ENCODE assay signal across 8 cellular contexts in genomic region chr3:114384558-114384903, GRCh38.
A peak's percentile ranks its signal among the peaks of the same experiment; 100 is the strongest.
DNase-seq lines count a peak whose midpoint lies in the region; ATAC-seq and TF ChIP-seq lines count a peak whose summit lies in the region.

No MANE protein-coding gene starts in this region.

- peaks cover 0 to 53% (median 20%) of the 10 kb centered on the region in 9 donors for H3K36me3 ChIP-seq in heart right ventricle
- H3K36me3 ChIP-seq in spleen, result peaks cover 3 to 51% (median 16%) of the 10 kb centered on the region in 6 donors

- no peak overlapping the region for H3K4me3 Mint-ChIP-seq in activated CD8-positive, alpha-beta T cell treated with anti-CD3 and anti-CD28 coated beads for 36 hours

- H3K4me3 ChIP-seq in heart right ventricle (peak overlapping the region in 9 of 10 donors; percentile 24 to 55 (median 43)), spleen (peak overlapping the region in 5 of 8 donors; percentile 25 to 52 (median 37))

- H3K4me1 ChIP-seq in heart right ventricle (peaks cover 10 to 46% (median 32%) of the 10 kb centered on the region in 9 donors), spleen (peaks cover 0 to 27% (median 10%) of the 10 kb centered on the region in 6 donors)

- no peak for TF ChIP-seq CTCF in activated CD8-positive, alpha-beta T cell treated with anti-CD3 and anti-CD28 coated beads for 36 hours (IDR thresholded peaks at IDR 0.05)
- TF ChIP-seq CTCF in heart right ventricle (IDR thresholded peaks at IDR 0.05) (no peak), spleen (IDR thresholded peaks at IDR 0.05 in 8 of 11, conservative IDR thresholded peaks at IDR 0.05 in 3 of 11) (no peak)

- H3K27me3 ChIP-seq in heart right ventricle (no peaks in the 10 kb centered on the region), spleen (replicated peaks in 1 of 7) (no peaks in the 10 kb centered on the region)

- TF ChIP-seq POLR2A in spleen (IDR thresholded peaks at IDR 0.05), result no peak

- POLR2A ChIA-PET in activated CD8-positive, alpha-beta T cell treated with anti-CD3 and anti-CD28 coated beads for 36 hours (lab: Charles Lee), result interaction anchor here (0.7 to 0.8 kb wide), 2 partner anchors 55 to 84 kb away, joined by 3 read pairs; no protein-coding TSS in a partner anchor

- H3K36me3 Mint-ChIP-seq in activated CD8-positive, alpha-beta T cell treated with anti-CD3 and anti-CD28 coated beads for 36 hours (ENCODE audit: low read depth), result peaks cover 2% of the 10 kb centered on the region

- H3K27ac Mint-ChIP-seq in activated CD8-positive, alpha-beta T cell treated with anti-CD3 and anti-CD28 coated beads for 36 hours, result no peak overlapping the region

- ATAC-seq in activated CD8-positive, alpha-beta T cell treated with anti-CD3 and anti-CD28 coated beads for 36 hours, result peak; percentile 15
- ATAC-seq in heart right ventricle, result peak in 4 of 8 donors; percentile 6 to 15 (median 10)
- no peak for ATAC-seq in HG03108 (IDR thresholded peaks at IDR 0.05; ENCODE audit: unreplicated experiment)

- H3K27me3 Mint-ChIP-seq in activated CD8-positive, alpha-beta T cell treated with anti-CD3 and anti-CD28 coated beads for 36 hours, result no peaks in the 10 kb centered on the region

- H3K9me3 Mint-ChIP-seq in activated CD8-positive, alpha-beta T cell treated with anti-CD3 and anti-CD28 coated beads for 36 hours, result no peaks in the 10 kb centered on the region

- H3K9me3 ChIP-seq in heart right ventricle, result no peaks in the 10 kb centered on the region
- H3K9me3 ChIP-seq in spleen, result no peaks in the 10 kb centered on the region

- DNase-seq in HCEC 1CT (peak; percentile 41), heart right ventricle (no peak), spleen (no peak), NCI-H2196 treated with DMSO at 0.1 percent for 48 hours (lab: John Stamatoyannopoulos, UW; ENCODE audit: unreplicated experiment) (no peak), HK-2 (ENCODE audit: unreplicated experiment) (no peak), NCI-H187 (lab: John Stamatoyannopoulos, UW) (no peak)
- DNase-seq in activated CD8-positive, alpha-beta T cell treated with anti-CD3 and anti-CD28 coated beads for 36 hours, result no peak

- intact Hi-C loops in activated CD8-positive, alpha-beta T cell treated with anti-CD3 and anti-CD28 coated beads for 36 hours (cut with micrococcal nuclease), result no loop called here
- intact Hi-C loops in heart right ventricle (cut with DNase I) (loop anchor here in 9 of 10 donors (5.0 to 10.0 kb wide), 10 partner anchors 33 to 780 kb away; partner anchors contain the start of gene ZBTB20 (in 1 of the 9)), spleen (cut with DNase I; ENCODE audit: low total_unique reads) (no loop called here)

- peak overlapping the region; percentile 32 to 83 (median 70) for H3K27ac ChIP-seq in heart right ventricle
- H3K27ac ChIP-seq in spleen, result peak overlapping the region in 6 of 8 donors; percentile 10 to 79 (median 68)

- 51% methylated on average over 4 of the region's 4 CpGs for WGBS in heart right ventricle, 2 donors
- 71 to 80% (median 77%) methylated on average over 4 of the region's 4 CpGs for WGBS in spleen, 5 donors

- CTCF ChIA-PET in activated CD8-positive, alpha-beta T cell treated with anti-CD3 and anti-CD28 coated beads for 36 hours (lab: Charles Lee), result interaction anchor here (0.6 to 9.3 kb wide), 38 partner anchors 10 to 448 kb away, joined by 3 to 175 read pairs (median 4); no protein-coding TSS in a partner anchor

- peaks cover 9% of the 10 kb centered on the region for H3K4me1 Mint-ChIP-seq in activated CD8-positive, alpha-beta T cell treated with anti-CD3 and anti-CD28 coated beads for 36 hours (ENCODE audit: low read depth)

Comparison
In these comparisons a context has a peak if more than half of its experiments do, and no peak if none do; other contexts are left out.
1. intact Hi-C loops: an anchor here in heart right ventricle (5.0 to 10.0 kb wide); none called in activated CD8-positive, alpha-beta T cell treated with anti-CD3 and anti-CD28 coated beads for 36 hours and spleen.